1 cellular context compared by ENCODE assay signal in genomic region chr20:37393196-37393862, GRCh38.
TF ChIP-seq lines count a peak whose summit lies in the region.

No MANE protein-coding gene starts in this region.

TF ChIP-seq in WTC11, 78 proteins besides CTCF, POLR2A, EP300 and RAD21 (continued from another document):
- TF ChIP-seq, protein P1, sequence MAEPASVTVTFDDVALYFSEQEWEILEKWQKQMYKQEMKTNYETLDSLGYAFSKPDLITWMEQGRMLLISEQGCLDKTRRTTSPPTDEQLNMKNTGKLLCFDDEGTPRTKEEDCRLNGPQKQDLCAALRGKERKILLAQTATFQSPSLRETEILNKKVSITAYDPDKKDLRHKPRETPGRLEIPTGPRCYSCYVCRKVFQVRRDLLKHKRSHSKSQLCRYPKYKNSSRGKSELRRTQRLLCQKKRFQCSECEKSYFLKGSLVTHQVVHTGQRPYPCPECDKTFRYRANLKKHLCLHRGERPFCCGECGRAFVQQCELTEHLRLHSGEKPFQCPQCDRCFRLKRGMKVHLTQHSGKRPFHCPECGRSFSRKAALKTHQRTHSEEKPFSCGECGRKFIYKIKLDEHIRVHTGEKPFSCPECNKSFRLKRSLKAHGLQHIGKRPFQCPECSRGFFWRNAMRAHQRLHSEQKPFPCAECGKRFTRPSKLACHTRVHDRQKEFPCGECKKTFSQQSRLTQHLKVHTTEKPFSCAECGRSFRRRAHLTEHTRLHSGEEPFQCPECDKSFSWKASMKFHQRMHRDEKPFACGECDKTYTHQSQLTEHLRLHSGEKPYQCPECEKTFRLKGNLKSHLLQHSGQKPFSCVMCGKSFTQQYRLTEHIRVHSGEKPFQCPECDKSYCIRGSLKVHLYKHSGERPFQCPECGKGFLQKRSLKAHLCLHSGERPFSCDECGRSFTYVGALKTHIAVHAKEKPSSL (CRISPR knock-in tag; conservative IDR thresholded peaks at IDR 0.05): no peak
- TF ChIP-seq SMAD4 (CRISPR knock-in tag; IDR thresholded peaks at IDR 0.05) (no peak), ZNF138 (CRISPR knock-in tag; conservative IDR thresholded peaks at IDR 0.05) (no peak), FOXJ3 (CRISPR knock-in tag; IDR thresholded peaks at IDR 0.05; ENCODE audit: borderline replicate concordance) (no peak), ELF4 (CRISPR knock-in tag; IDR thresholded peaks at IDR 0.05; ENCODE audit: low read depth) (no peak), ETV6 (CRISPR knock-in tag; IDR thresholded peaks at IDR 0.05) (no peak), NR1H2 (CRISPR knock-in tag; IDR thresholded peaks at IDR 0.05) (no peak), CBFB (CRISPR knock-in tag; IDR thresholded peaks at IDR 0.05; ENCODE audit: low read depth) (no peak), ZNF671 (CRISPR knock-in tag; IDR thresholded peaks at IDR 0.05) (no peak), GTF2I (CRISPR knock-in tag; conservative IDR thresholded peaks at IDR 0.05) (no peak)
- TF ChIP-seq, protein P2, sequence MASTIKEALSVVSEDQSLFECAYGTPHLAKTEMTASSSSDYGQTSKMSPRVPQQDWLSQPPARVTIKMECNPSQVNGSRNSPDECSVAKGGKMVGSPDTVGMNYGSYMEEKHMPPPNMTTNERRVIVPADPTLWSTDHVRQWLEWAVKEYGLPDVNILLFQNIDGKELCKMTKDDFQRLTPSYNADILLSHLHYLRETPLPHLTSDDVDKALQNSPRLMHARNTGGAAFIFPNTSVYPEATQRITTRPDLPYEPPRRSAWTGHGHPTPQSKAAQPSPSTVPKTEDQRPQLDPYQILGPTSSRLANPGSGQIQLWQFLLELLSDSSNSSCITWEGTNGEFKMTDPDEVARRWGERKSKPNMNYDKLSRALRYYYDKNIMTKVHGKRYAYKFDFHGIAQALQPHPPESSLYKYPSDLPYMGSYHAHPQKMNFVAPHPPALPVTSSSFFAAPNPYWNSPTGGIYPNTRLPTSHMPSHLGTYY (CRISPR knock-in tag; IDR thresholded peaks at IDR 0.05): no peak
- TF ChIP-seq, protein P3, sequence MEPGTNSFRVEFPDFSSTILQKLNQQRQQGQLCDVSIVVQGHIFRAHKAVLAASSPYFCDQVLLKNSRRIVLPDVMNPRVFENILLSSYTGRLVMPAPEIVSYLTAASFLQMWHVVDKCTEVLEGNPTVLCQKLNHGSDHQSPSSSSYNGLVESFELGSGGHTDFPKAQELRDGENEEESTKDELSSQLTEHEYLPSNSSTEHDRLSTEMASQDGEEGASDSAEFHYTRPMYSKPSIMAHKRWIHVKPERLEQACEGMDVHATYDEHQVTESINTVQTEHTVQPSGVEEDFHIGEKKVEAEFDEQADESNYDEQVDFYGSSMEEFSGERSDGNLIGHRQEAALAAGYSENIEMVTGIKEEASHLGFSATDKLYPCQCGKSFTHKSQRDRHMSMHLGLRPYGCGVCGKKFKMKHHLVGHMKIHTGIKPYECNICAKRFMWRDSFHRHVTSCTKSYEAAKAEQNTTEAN (CRISPR knock-in tag; IDR thresholded peaks at IDR 0.05): no peak
